18 cellular contexts compared by ENCODE assay signal in genomic region chr6:122620902-122621301, GRCh38. TPM values are rescaled to one million over a fixed set of nuclear protein-coding genes. Genes with fewer than 3 reads are reported as not detected.
DNase-seq lines count a peak whose midpoint lies in the region; ATAC-seq and TF ChIP-seq lines count a peak whose summit lies in the region.
"Had no signal": no experiment of that assay in that cellular context is flagged by ENCODE, and none has a peak within 500 bp of the region (broad histone marks: within the 10 kb centered on the region; RNA-seq: fewer than 3 reads in every experiment).

No MANE protein-coding gene starts in this region.

- no peaks in the 10 kb centered on the region for H3K4me1 ChIP-seq in foreskin keratinocyte
- H3K4me1 ChIP-seq: BLaER1, esophagus muscularis mucosa, lower lobe of right lung, vagina had no signal

- peak; percentile 28 for ATAC-seq in foreskin keratinocyte
- ATAC-seq in HG02571 (IDR thresholded peaks at IDR 0.05; ENCODE audit: unreplicated experiment): no peak
- no peak for ATAC-seq in GM21367 (IDR thresholded peaks at IDR 0.05; ENCODE audit: unreplicated experiment)
- ATAC-seq: activated CD4-positive, alpha-beta T cell treated with anti-CD3 and anti-CD28 coated beads for 36 hours; activated T-cell treated with anti-CD3 and anti-CD28 coated beads, Interleukin-2, amount 50 U/mL, for 4 hours; lower lobe of right lung; right cardiac atrium; stimulated activated naive CD8-positive, alpha-beta T cell treated with anti-CD3 and anti-CD28 coated beads, Interleukin-15, Interleukin-2, amounts not matched to agents 100 U/mL and 50 U/mL, for 24 hours had no signal

- DNase-seq in EL (peak; percentile 15), M059J (ENCODE audit: low read depth) (peak; percentile 18), RWPE1 (ENCODE audit: low spot score) (peak; percentile 41), foreskin keratinocyte (no peak), T-helper 2 cell (no peak)
- no peak for DNase-seq in stimulated activated CD4-positive, alpha-beta T cell treated with anti-CD3 and anti-CD28 coated beads, Interleukin-2, amount 100 ng/mL, for 24 hours
- DNase-seq: activated CD4-positive, alpha-beta T cell treated with anti-CD3 and anti-CD28 coated beads for 36 hours; activated T-cell treated with anti-CD3 and anti-CD28 coated beads, Interleukin-2, amount 50 U/mL, for 4 hours; Kasumi-1; lower lobe of right lung; right cardiac atrium; RPMI8226; stimulated activated naive CD8-positive, alpha-beta T cell treated with anti-CD3 and anti-CD28 coated beads, Interleukin-15, Interleukin-2, amounts not matched to agents 100 U/mL and 50 U/mL, for 24 hours had no signal

- H3K27me3 ChIP-seq in foreskin keratinocyte: no peaks in the 10 kb centered on the region
- H3K27me3 ChIP-seq: BLaER1, vagina had no signal

- no peak overlapping the region for H3K27ac ChIP-seq in RWPE1
- H3K27ac ChIP-seq in foreskin keratinocyte: no peak overlapping the region
- H3K27ac ChIP-seq: BLaER1, esophagus muscularis mucosa, lower lobe of right lung, vagina had no signal

- TF ChIP-seq CTCF in RWPE1 (conservative IDR thresholded peaks at IDR 0.05; ENCODE audit: low read depth): no peak
- TF ChIP-seq CTCF in foreskin keratinocyte (conservative IDR thresholded peaks at IDR 0.05): no peak

- CTCF ChIA-PET in RWPE1 (lab: Yijun Ruan, JAX): interaction anchor here (0.8 kb wide), 1 partner anchor 11 kb away, joined by 3 read pairs; the partner anchor contains the start of gene PKIB

- POLR2A ChIA-PET in RWPE1 (lab: Yijun Ruan, JAX; ENCODE audit: low non-redundant PET): no interaction called here

RNA-seq across cellular contexts. Expression of gene PKIB, which starts 10.7 kb away (rescaled TPM):
- 4.2 and 4.4 TPM in 2 replicates for total RNA-seq in M059J (2014; rRNA removed; shearing (Covaris generic))
- 1.4 and 2.9 TPM in 2 replicates for total RNA-seq in foreskin keratinocyte
- polyA plus RNA-seq in foreskin keratinocyte: 0.94 and 2.8 TPM in 2 replicates

Comparison
In these comparisons a context has a peak if more than half of its experiments do, and no peak if none do; other contexts are left out.
1. DNase-seq: peak in EL (single experiment), M059J (single experiment) and RWPE1 (single experiment); none in foreskin keratinocyte (0 of 2), T-helper 2 cell (0 of 5) and stimulated activated CD4-positive, alpha-beta T cell treated with anti-CD3 and anti-CD28 coated beads, Interleukin-2, amount 100 ng/mL, for 24 hours (0 of 2).